16 cellular contexts compared by ENCODE assay signal in genomic region chr13:46844431-46844830, GRCh38. TPM values are rescaled to one million over a fixed set of nuclear protein-coding genes. Genes with fewer than 3 reads are reported as not detected.
DNase-seq lines count a peak whose midpoint lies in the region; ATAC-seq, FAIRE-seq and TF ChIP-seq lines count a peak whose summit lies in the region.
"Had no signal": no experiment of that assay in that cellular context is flagged by ENCODE, and none has a peak within 500 bp of the region (broad histone marks: within the 10 kb centered on the region; RNA-seq: fewer than 3 reads in every experiment).

No MANE protein-coding gene starts in this region.

- peak; percentile 53 for DNase-seq in M059J (ENCODE audit: low read depth)
- DNase-seq in bronchial epithelial cell (ENCODE audit: low read depth), result peak; percentile 41
- peak; percentile 3 for DNase-seq in glomerular visceral epithelial cell (ENCODE audit: extremely low spot score)
- DNase-seq in urothelium cell line (ENCODE audit: low spot score), result peak; percentile 20
- DNase-seq in MG63, result no peak
- DNase-seq: Caco-2, EL, HFFc6, NCI-H1048, NCI-H2081 treated with DMSO at 0.1 percent for 48 hours, NCI-H524 had no signal

- no peak for TF ChIP-seq CTCF in bronchial epithelial cell (IDR thresholded peaks at IDR 0.05; ENCODE audit: insufficient read depth, low read length, severe bottlenecking)

- H3K27me3 ChIP-seq in bronchial epithelial cell (ENCODE audit: control insufficient read depth, insufficient read depth, low read length), result no peaks in the 10 kb centered on the region
- no peaks in the 10 kb centered on the region for H3K27me3 ChIP-seq in MG63
- H3K27me3 ChIP-seq: SJSA1 had no signal

- H3K36me3 ChIP-seq in bronchial epithelial cell (ENCODE audit: control insufficient read depth, insufficient read depth, low read length), result no peaks in the 10 kb centered on the region
- H3K36me3 ChIP-seq in MG63, result no peaks in the 10 kb centered on the region
- H3K36me3 ChIP-seq: SJSA1 had no signal

- no peak overlapping the region for H3K4me3 ChIP-seq in bronchial epithelial cell (ENCODE audit: low read depth, low read length)
- H3K4me3 ChIP-seq in MG63, result no peak overlapping the region
- H3K4me3 ChIP-seq: SJSA1 had no signal

- no peaks in the 10 kb centered on the region for H3K9me3 ChIP-seq in MG63
- H3K9me3 ChIP-seq: Caco-2, SJSA1 had no signal

- FAIRE-seq in bronchial epithelial cell (lab: Jason Lieb, UNC) (no peak), urothelium cell line (lab: Jason Lieb, UNC) (no peak)
- FAIRE-seq: H54, HTR-8/SVneo had no signal

- ATAC-seq in GM21529 (IDR thresholded peaks at IDR 0.05; ENCODE audit: unreplicated experiment) (no peak), HG03196 (IDR thresholded peaks at IDR 0.05; ENCODE audit: unreplicated experiment) (no peak)

RNA-seq across cellular contexts. Expression of gene ESD, which starts 47.5 kb away (rescaled TPM):
- total RNA-seq in M059J (2014; rRNA removed; shearing (Covaris generic)), result 112 and 136 TPM in 2 replicates
- 36.7 and 42.4 TPM in 2 replicates for total RNA-seq in bronchial epithelial cell
- total RNA-seq in MG63 (2014; rRNA removed; shearing (Covaris generic); ENCODE audit: low replicate concordance), result 161 and 225 TPM in 2 replicates

RNA-seq across cellular contexts. Expression of gene HTR2A, which starts 52.4 kb away (rescaled TPM):
- 0.02 TPM in 1 of 2 replicates, not detected in the other for total RNA-seq in M059J (2014; rRNA removed; shearing (Covaris generic))
- not detected in 2 replicates for total RNA-seq in bronchial epithelial cell
- not detected in 2 replicates for total RNA-seq in MG63 (2014; rRNA removed; shearing (Covaris generic); ENCODE audit: low replicate concordance)
- total RNA-seq: Caco-2, SJSA1 had no signal
